ENCODE assay signal across 35 cellular contexts in genomic region chr10:71015674-71016073, GRCh38.
DNase-seq lines count a peak whose midpoint lies in the region; ATAC-seq and TF ChIP-seq lines count a peak whose summit lies in the region.
"Had no signal": no experiment of that assay in that cellular context is flagged by ENCODE, and none has a peak within 500 bp of the region (broad histone marks: within the 10 kb centered on the region; RNA-seq: fewer than 3 reads in every experiment).

No MANE protein-coding gene starts in this region.

- H3K27ac Mint-ChIP-seq in activated naive CD8-positive, alpha-beta T cell treated with anti-CD3 and anti-CD28 coated beads, Interleukin-2, amount 10 ng/mL, durations not matched to agents 7 days and 5 days, result peak overlapping the region; percentile 78
- H3K27ac Mint-ChIP-seq in activated naive CD8-positive, alpha-beta T cell treated with anti-CD3 and anti-CD28 coated beads for 36 hours, result no peak overlapping the region
- H3K27ac Mint-ChIP-seq in activated naive CD8-positive, alpha-beta T cell treated with anti-CD3 and anti-CD28 coated beads, Interleukin-2, amount 50 U/mL, for 24 hours, result no peak overlapping the region
- H3K27ac Mint-ChIP-seq: CD8-positive, alpha-beta memory T cell; endodermal cell; nephron had no signal

- H3K27me3 Mint-ChIP-seq in activated naive CD8-positive, alpha-beta T cell treated with anti-CD3 and anti-CD28 coated beads, Interleukin-2, amount 10 ng/mL, durations not matched to agents 7 days and 5 days, result peaks cover 3% of the 10 kb centered on the region
- peaks cover 12% of the 10 kb centered on the region for H3K27me3 Mint-ChIP-seq in activated naive CD8-positive, alpha-beta T cell treated with anti-CD3 and anti-CD28 coated beads for 36 hours
- H3K27me3 Mint-ChIP-seq in activated naive CD8-positive, alpha-beta T cell treated with anti-CD3 and anti-CD28 coated beads, Interleukin-2, amount 50 U/mL, for 24 hours, result no peaks in the 10 kb centered on the region

- H3K27me3 ChIP-seq in left lung (no peaks in the 10 kb centered on the region), right cardiac atrium (ENCODE audit: control insufficient read depth, insufficient read depth) (no peaks in the 10 kb centered on the region)
- H3K27me3 ChIP-seq: heart left ventricle, testis had no signal

- H3K4me1 ChIP-seq in left lung, result no peaks in the 10 kb centered on the region
- H3K4me1 ChIP-seq in right cardiac atrium (ENCODE audit: control insufficient read depth, insufficient read depth, low read length), result peaks cover 2% of the 10 kb centered on the region
- H3K4me1 ChIP-seq: testis had no signal

- WGBS in right cardiac atrium, result 57% methylated on average over 7 of the region's 7 CpGs

- DNase-seq in activated naive CD8-positive, alpha-beta T cell treated with anti-CD3 and anti-CD28 coated beads, Interleukin-2, amount 10 ng/mL, durations not matched to agents 7 days and 5 days, result peak; percentile 34
- no peak for DNase-seq in activated naive CD8-positive, alpha-beta T cell treated with anti-CD3 and anti-CD28 coated beads for 36 hours
- DNase-seq in MV-4-11 (lab: John Stamatoyannopoulos, UW) (peak; percentile 53), pulmonary artery endothelial cell (ENCODE audit: low read depth, low spot score) (peak; percentile 17), NCI-H526 (lab: John Stamatoyannopoulos, UW) (no peak), left lung (no peak), right cardiac atrium (no peak)
- DNase-seq in activated naive CD8-positive, alpha-beta T cell treated with anti-CD3 and anti-CD28 coated beads, Interleukin-2, amount 50 U/mL, for 24 hours, result no peak
- DNase-seq: activated CD4-positive, alpha-beta T cell treated with anti-CD3 and anti-CD28 coated beads for 4 hours; activated gamma-delta T cell treated with Interleukin-2 at 50 U/mL for 16 hours; activated T-cell treated with anti-CD3 and anti-CD28 coated beads, Interleukin-2, amount 50 U/mL, for 48 hours; AML-193; caudate nucleus; CD8-positive, alpha-beta memory T cell; cortex of kidney; endodermal cell; foreskin fibroblast; heart left ventricle; KG1; kidney glomerular epithelial cell; MM.1S; NCI-H1436 treated with DMSO at 0.1 percent for 48 hours; NCI-H2081 treated with DMSO at 0.1 percent for 48 hours; NCI-H226; NCI-H69; SHP77 treated with DMSO at 0.1 percent for 48 hours; small intestine; stimulated activated naive CD4-positive, alpha-beta T cell treated with Interleukin-2 at 50 U/mL for 16 hours; SW 1271; T-helper 9 cell; testis; WERI-Rb-1 had no signal

- H3K4me3 ChIP-seq in left lung, result no peak overlapping the region
- no peak overlapping the region for H3K4me3 ChIP-seq in right cardiac atrium (ENCODE audit: low read length)
- H3K4me3 ChIP-seq: heart left ventricle, lung, testis had no signal

- peaks cover 3% of the 10 kb centered on the region for H3K9me3 Mint-ChIP-seq in activated naive CD8-positive, alpha-beta T cell treated with anti-CD3 and anti-CD28 coated beads, Interleukin-2, amount 10 ng/mL, durations not matched to agents 7 days and 5 days
- no peaks in the 10 kb centered on the region for H3K9me3 Mint-ChIP-seq in activated naive CD8-positive, alpha-beta T cell treated with anti-CD3 and anti-CD28 coated beads for 36 hours
- no peaks in the 10 kb centered on the region for H3K9me3 Mint-ChIP-seq in activated naive CD8-positive, alpha-beta T cell treated with anti-CD3 and anti-CD28 coated beads, Interleukin-2, amount 50 U/mL, for 24 hours
- H3K9me3 Mint-ChIP-seq: CD8-positive, alpha-beta memory T cell; endodermal cell; nephron had no signal

- no peaks in the 10 kb centered on the region for H3K36me3 ChIP-seq in left lung
- H3K36me3 ChIP-seq: heart left ventricle, WERI-Rb-1 had no signal

- no peaks in the 10 kb centered on the region for H3K9me3 ChIP-seq in left lung
- H3K9me3 ChIP-seq in right cardiac atrium (ENCODE audit: control insufficient read depth, low read length), result no peaks in the 10 kb centered on the region
- H3K9me3 ChIP-seq: heart left ventricle, testis had no signal

- intact Hi-C loops in left lung (cut with DNase I) (no loop called here), right cardiac atrium (cut with DNase I) (loop anchor here in 1 of 4 donors (10.0 kb wide), 1 partner anchor 119 kb away; no protein-coding TSS in a partner anchor)

- peak; percentile 92 for ATAC-seq in activated naive CD8-positive, alpha-beta T cell treated with anti-CD3 and anti-CD28 coated beads, Interleukin-2, amount 10 ng/mL, durations not matched to agents 7 days and 5 days (ENCODE audit: low read depth)
- peak; percentile 53 for ATAC-seq in activated naive CD8-positive, alpha-beta T cell treated with anti-CD3 and anti-CD28 coated beads, Interleukin-2, amount 50 U/mL, for 24 hours
- ATAC-seq in left lung, result no peak
- ATAC-seq in right cardiac atrium, result no peak
- ATAC-seq: esophagus mucosa, heart left ventricle had no signal

- POLR2A ChIA-PET in activated naive CD8-positive, alpha-beta T cell treated with anti-CD3 and anti-CD28 coated beads, Interleukin-2, amount 10 ng/mL, durations not matched to agents 7 days and 5 days (lab: Charles Lee), result interaction anchor here (0.7 kb wide), 1 partner anchor 657 kb away, joined by 6 read pairs; no protein-coding TSS in a partner anchor

- TF ChIP-seq CTCF in left lung (IDR thresholded peaks at IDR 0.05), result no peak

- H3K36me3 Mint-ChIP-seq in activated naive CD8-positive, alpha-beta T cell treated with anti-CD3 and anti-CD28 coated beads, Interleukin-2, amount 10 ng/mL, durations not matched to agents 7 days and 5 days, result no peaks in the 10 kb centered on the region
- H3K36me3 Mint-ChIP-seq in activated naive CD8-positive, alpha-beta T cell treated with anti-CD3 and anti-CD28 coated beads for 36 hours, result no peaks in the 10 kb centered on the region
- no peaks in the 10 kb centered on the region for H3K36me3 Mint-ChIP-seq in activated naive CD8-positive, alpha-beta T cell treated with anti-CD3 and anti-CD28 coated beads, Interleukin-2, amount 50 U/mL, for 24 hours (ENCODE audit: low read depth)
- H3K36me3 Mint-ChIP-seq: CD8-positive, alpha-beta memory T cell had no signal

- peak overlapping the region; percentile 29 for H3K4me3 Mint-ChIP-seq in activated naive CD8-positive, alpha-beta T cell treated with anti-CD3 and anti-CD28 coated beads, Interleukin-2, amount 10 ng/mL, durations not matched to agents 7 days and 5 days
- no peak overlapping the region for H3K4me3 Mint-ChIP-seq in activated naive CD8-positive, alpha-beta T cell treated with anti-CD3 and anti-CD28 coated beads for 36 hours
- no peak overlapping the region for H3K4me3 Mint-ChIP-seq in activated naive CD8-positive, alpha-beta T cell treated with anti-CD3 and anti-CD28 coated beads, Interleukin-2, amount 50 U/mL, for 24 hours
- H3K4me3 Mint-ChIP-seq: CD8-positive, alpha-beta memory T cell; endodermal cell; nephron had no signal

- peaks cover 16% of the 10 kb centered on the region for H3K4me1 Mint-ChIP-seq in activated naive CD8-positive, alpha-beta T cell treated with anti-CD3 and anti-CD28 coated beads, Interleukin-2, amount 10 ng/mL, durations not matched to agents 7 days and 5 days
- peaks cover 5% of the 10 kb centered on the region for H3K4me1 Mint-ChIP-seq in activated naive CD8-positive, alpha-beta T cell treated with anti-CD3 and anti-CD28 coated beads for 36 hours
- H3K4me1 Mint-ChIP-seq in activated naive CD8-positive, alpha-beta T cell treated with anti-CD3 and anti-CD28 coated beads, Interleukin-2, amount 50 U/mL, for 24 hours, result peaks cover 4% of the 10 kb centered on the region
- H3K4me1 Mint-ChIP-seq: CD8-positive, alpha-beta memory T cell had no signal

- H3K27ac ChIP-seq in left lung (no peak overlapping the region), right cardiac atrium (ENCODE audit: low read length) (no peak overlapping the region)
- H3K27ac ChIP-seq: heart left ventricle, testis, WERI-Rb-1 had no signal

Comparison
In these comparisons a context has a peak if more than half of its experiments do, and no peak if none do; other contexts are left out.
1. DNase-seq: peak in activated naive CD8-positive, alpha-beta T cell treated with anti-CD3 and anti-CD28 coated beads, Interleukin-2, amount 10 ng/mL, durations not matched to agents 7 days and 5 days (single experiment), MV-4-11 (single experiment) and pulmonary artery endothelial cell (single experiment); none in activated naive CD8-positive, alpha-beta T cell treated with anti-CD3 and anti-CD28 coated beads for 36 hours (single experiment), activated naive CD8-positive, alpha-beta T cell treated with anti-CD3 and anti-CD28 coated beads, Interleukin-2, amount 50 U/mL, for 24 hours (single experiment), NCI-H526 (0 of 2), left lung (0 of 2) and right cardiac atrium (0 of 3).
2. ATAC-seq: peak in activated naive CD8-positive, alpha-beta T cell treated with anti-CD3 and anti-CD28 coated beads, Interleukin-2, amount 10 ng/mL, durations not matched to agents 7 days and 5 days (single experiment) and activated naive CD8-positive, alpha-beta T cell treated with anti-CD3 and anti-CD28 coated beads, Interleukin-2, amount 50 U/mL, for 24 hours (single experiment); none in left lung (single experiment) and right cardiac atrium (0 of 2).